Comparison of ENCODE assay signal across 11 cellular contexts in the genomic region with DNA sequence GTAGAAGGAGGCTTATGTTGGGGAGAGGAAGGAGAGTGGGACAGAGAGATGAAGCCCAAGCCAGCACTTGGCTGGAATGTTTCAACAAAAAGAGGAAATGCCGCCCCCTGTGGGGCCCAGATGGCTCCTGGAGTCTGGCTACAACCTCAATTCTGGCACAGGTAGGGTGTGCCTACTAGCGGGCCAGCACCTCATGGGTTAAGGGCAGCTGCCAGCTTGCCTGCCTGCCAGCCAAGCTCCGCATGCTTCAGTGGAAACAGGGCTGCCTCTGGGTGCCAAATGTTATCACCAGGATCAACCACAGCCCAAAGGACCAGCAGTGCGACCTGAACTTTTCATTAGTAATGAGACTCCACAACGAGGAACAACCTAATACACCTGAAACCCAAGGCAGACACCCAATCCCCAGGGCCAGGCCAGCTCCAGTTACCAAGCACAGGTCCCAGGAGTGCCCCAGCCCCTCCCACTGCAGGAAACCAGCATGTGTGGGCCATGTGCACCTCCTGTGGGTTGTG. TPM values are rescaled to one million over a fixed set of nuclear protein-coding genes. Genes with fewer than 3 reads are reported as not detected.
DNase-seq lines count a peak whose midpoint lies in the region; ATAC-seq, FAIRE-seq and TF ChIP-seq lines count a peak whose summit lies in the region.
"Had no signal": no experiment of that assay in that cellular context is flagged by ENCODE, and none has a peak within 500 bp of the region (broad histone marks: within the 10 kb centered on the region; RNA-seq: fewer than 3 reads in every experiment).

No MANE protein-coding gene starts in this region.

- intact Hi-C loops in HepG2 (cut with micrococcal nuclease; ENCODE audit: unreplicated experiment): no loop called here

- no TSS peak for BruUV-seq in HepG2 (replicated peaks; lab: Mats Ljungman, UMichigan)

- no peak for DNase-seq in DND-41
- peak; percentile 49 for DNase-seq in LNCaP clone FGC (ENCODE audit: low read depth)
- peak; percentile 24 for DNase-seq in astrocyte of the hippocampus (ENCODE audit: low read depth, low spot score)
- DNase-seq in HepG2 (ENCODE audit: low spot score): no peak
- no peak for DNase-seq in T-helper 9 cell
- no peak for DNase-seq in NCI-H748 (lab: John Stamatoyannopoulos, UW; ENCODE audit: unreplicated experiment)
- DNase-seq: activated naive CD8-positive, alpha-beta T cell treated with anti-CD3 and anti-CD28 coated beads, Interleukin-2, amount 10 ng/mL, durations not matched to agents 7 days and 5 days; naive B cell; NCI-H774 had no signal

- H3K4me3 ChIP-seq in DND-41 (ENCODE audit: low read depth in 1 of 2, low read length in 2 of 2): no peak overlapping the region
- no peak overlapping the region for H3K4me3 ChIP-seq in LNCaP clone FGC (ENCODE audit: low read depth, low read length)
- H3K4me3 ChIP-seq in HepG2 (replicated peaks in 1 of 3; ENCODE audit: insufficient read depth in 1 of 3, low read depth in 2 of 3, low read length in 3 of 3): no peak overlapping the region

- 0 out of 2 replicates have a peak, but pooled peaks have one; percentile 26 for TF ChIP-seq RAD21 in HepG2 (CRISPR knock-in tag; IDR thresholded peaks at IDR 0.05)

- no peaks in the 10 kb centered on the region for H3K79me2 ChIP-seq in DND-41 (ENCODE audit: insufficient read depth, low read length)
- no peaks in the 10 kb centered on the region for H3K79me2 ChIP-seq in HepG2 (ENCODE audit: insufficient read depth, low read length)

- WGBS in HepG2 (ENCODE audit: low lambda C conversion rate): 85% methylated on average over 3 of the region's 5 CpGs

- H3K27me3 ChIP-seq in DND-41 (ENCODE audit: insufficient read depth, low read length, poor library complexity): no peaks in the 10 kb centered on the region
- no peaks in the 10 kb centered on the region for H3K27me3 ChIP-seq in HepG2 (ENCODE audit: control insufficient read depth in 1 of 2, insufficient read depth in 2 of 2, low read length in 2 of 2)

- H2AFZ ChIP-seq in DND-41 (ENCODE audit: low read depth, low read length) (no peak overlapping the region), HepG2 (ENCODE audit: low read length) (no peak overlapping the region)

- H3K9ac ChIP-seq in DND-41 (ENCODE audit: low read depth, low read length) (no peak overlapping the region), HepG2 (ENCODE audit: insufficient read depth, low read depth, low read length) (no peak overlapping the region)

- ATAC-seq in DND-41 (ENCODE audit: insufficient read depth, low read depth) (peak; percentile 28; the same call in 1 of the 3 replicates), HepG2 (peak; percentile 79), HG02623 (IDR thresholded peaks at IDR 0.05; ENCODE audit: unreplicated experiment) (no peak), GM18861 (IDR thresholded peaks at IDR 0.05; ENCODE audit: unreplicated experiment) (no peak)

- peaks cover 11% of the 10 kb centered on the region for H3K36me3 ChIP-seq in DND-41 (ENCODE audit: insufficient read depth, low read length)
- H3K36me3 ChIP-seq in HepG2 (replicated peaks in 1 of 2; ENCODE audit: control insufficient read depth in 1 of 2, insufficient read depth in 2 of 2, low read length in 2 of 2): no peaks in the 10 kb centered on the region

- TF ChIP-seq CTCF in DND-41 (IDR thresholded peaks at IDR 0.05; ENCODE audit: borderline replicate concordance, extremely low read depth, low read length, poor library complexity, severe bottlenecking) (peak; percentile 21), LNCaP clone FGC (IDR thresholded peaks at IDR 0.05; ENCODE audit: control insufficient read depth, extremely low read depth, insufficient read depth) (no peak), HepG2 (CRISPR knock-in tag; IDR thresholded peaks at IDR 0.05) (peak; percentile 42)

- in situ Hi-C loops in HepG2 (cut with HindIII; ENCODE audit: extremely low pct_ligation_motif_present, low pct_unique_long_range_greater_than_20kb): no loop called here

- CTCF ChIA-PET in HepG2 (lab: Yijun Ruan, JAX; ENCODE audit: low intra/inter-chr PET ratio, low total read pairs): no interaction called here

- H4K20me1 ChIP-seq in DND-41 (ENCODE audit: insufficient read depth, low read length) (peaks cover 21% of the 10 kb centered on the region; the same call in 1 of the 2 replicates), HepG2 (ENCODE audit: insufficient read depth, low read length) (no peaks in the 10 kb centered on the region)

- POLR2A ChIA-PET in HepG2 (lab: Yijun Ruan, JAX): interaction anchor here (1.5 kb wide), 1 partner anchor 18 kb away, joined by 3 read pairs; the partner anchor contains the start of gene GPX2

- no peak for TF ChIP-seq POLR2A in HepG2 (IDR thresholded peaks at IDR 0.05; ENCODE audit: insufficient read depth in 1 of 2, low read depth in 2 of 2, low read length in 2 of 2)

- H3K4me2 ChIP-seq in DND-41 (ENCODE audit: insufficient read depth, low read length) (no peak overlapping the region), HepG2 (ENCODE audit: low read depth, low read length) (no peak overlapping the region)

- no peak overlapping the region for H3K27ac ChIP-seq in DND-41 (ENCODE audit: low read length)
- no peak overlapping the region for H3K27ac ChIP-seq in HepG2 (ENCODE audit: extremely low read length, insufficient read depth, low read length)

- H3K9me3 ChIP-seq in DND-41 (ENCODE audit: insufficient read depth, low read length, severe bottlenecking) (no peaks in the 10 kb centered on the region), HepG2 (ENCODE audit: low read length) (no peaks in the 10 kb centered on the region)

- no peak for FAIRE-seq in HepG2 (lab: Jason Lieb, UNC)

- H3K4me1 ChIP-seq in DND-41 (ENCODE audit: insufficient read depth, low read length) (no peaks in the 10 kb centered on the region), HepG2 (ENCODE audit: insufficient read depth, low read length) (peaks cover 7% of the 10 kb centered on the region)

- TF ChIP-seq EP300 in HepG2 (IDR thresholded peaks at IDR 0.05; ENCODE audit: low read depth in 2 of 2, low read length in 2 of 2) (no peak), HepG2 (CRISPR knock-in tag; IDR thresholded peaks at IDR 0.05; ENCODE audit: borderline replicate concordance) (no peak)

RNA-seq across cellular contexts. Expression of gene RAB15, which starts 11.3 kb away (rescaled TPM):
- 17.2 and 18.5 TPM in 2 replicates for total RNA-seq in HepG2 (2016; rRNA removed; fragmentation: Illumina TruSeq; extraction: Trizol)
- 10.0 and 10.2 TPM in 2 replicates for total RNA-seq in HepG2 (2016; cell fraction: cytosol; rRNA removed; fragmentation: Illumina TruSeq; extraction: Trizol; ENCODE audit: low read depth)
- 15.0 and 19.2 TPM in 2 replicates for total RNA-seq in HepG2 (2016; cell fraction: insoluble cytoplasmic fraction; rRNA removed; fragmentation: Illumina TruSeq; extraction: Trizol)
- total RNA-seq in HepG2 (2016; cell fraction: membrane; rRNA removed; fragmentation: Illumina TruSeq; extraction: Trizol): 28.0 and 32.7 TPM in 2 replicates
- 13.3 and 15.6 TPM in 2 replicates for total RNA-seq in HepG2 (2016; cell fraction: nucleus; rRNA removed; fragmentation: Illumina TruSeq; extraction: Trizol)
- 7.4 and 12.3 TPM in 2 replicates for polyA plus RNA-seq in HepG2 (2011; rRNA removed)
- polyA plus RNA-seq in HepG2 (2011; cell fraction: cytosol; rRNA removed): 6.2 and 7.5 TPM in 2 replicates
- 33.9 and 49.5 TPM in 2 replicates for polyA plus RNA-seq in HepG2 (2011; cell fraction: nucleus; rRNA removed)
- 3.6 and 9.1 TPM in 2 replicates for polyA plus RNA-seq in HepG2 (2012)
- 12.4 and 12.5 TPM in 2 replicates for polyA plus RNA-seq in HepG2 (2016; cell fraction: cytosol; fragmentation: Illumina TruSeq; extraction: Trizol; ENCODE audit: low read depth)
- 18.7 and 21.4 TPM in 2 replicates for polyA plus RNA-seq in HepG2 (2016; cell fraction: insoluble cytoplasmic fraction; fragmentation: Illumina TruSeq; extraction: Trizol; ENCODE audit: low read depth)
- polyA plus RNA-seq in HepG2 (2016; cell fraction: membrane; fragmentation: Illumina TruSeq; extraction: Trizol; ENCODE audit: low read depth): 29.3 and 32.2 TPM in 2 replicates
- polyA plus RNA-seq in HepG2 (2016; cell fraction: nucleus; fragmentation: Illumina TruSeq; extraction: Trizol; ENCODE audit: insufficient read depth, low read depth): 31.6 and 35.1 TPM in 2 replicates
- polyA minus RNA-seq in HepG2 (2011; rRNA and poly(A)+ RNA removed; ENCODE audit: low replicate concordance): 8.7 TPM in 1 of 2 replicates, not detected in the other
- polyA minus RNA-seq in HepG2 (2011; cell fraction: cytosol; rRNA and poly(A)+ RNA removed): 2.2 and 3.1 TPM in 2 replicates
- 4.0 and 8.6 TPM in 2 replicates for polyA minus RNA-seq in HepG2 (2011; cell fraction: nucleus; rRNA and poly(A)+ RNA removed)

RNA-seq across cellular contexts. Expression of gene GPX2, which starts 18.3 kb away (rescaled TPM):
- 674 and 839 TPM in 2 replicates for total RNA-seq in HepG2 (2016; rRNA removed; fragmentation: Illumina TruSeq; extraction: Trizol)
- 242 and 256 TPM in 2 replicates for total RNA-seq in HepG2 (2016; cell fraction: cytosol; rRNA removed; fragmentation: Illumina TruSeq; extraction: Trizol; ENCODE audit: low read depth)
- 663 and 874 TPM in 2 replicates for total RNA-seq in HepG2 (2016; cell fraction: insoluble cytoplasmic fraction; rRNA removed; fragmentation: Illumina TruSeq; extraction: Trizol)
- total RNA-seq in HepG2 (2016; cell fraction: membrane; rRNA removed; fragmentation: Illumina TruSeq; extraction: Trizol): 629 and 636 TPM in 2 replicates
- total RNA-seq in HepG2 (2016; cell fraction: nucleus; rRNA removed; fragmentation: Illumina TruSeq; extraction: Trizol): 227 and 238 TPM in 2 replicates
- 417 and 526 TPM in 2 replicates for polyA plus RNA-seq in HepG2 (2011; rRNA removed)
- 451 and 581 TPM in 2 replicates for polyA plus RNA-seq in HepG2 (2011; cell fraction: cytosol; rRNA removed)
- 112 and 118 TPM in 2 replicates for polyA plus RNA-seq in HepG2 (2011; cell fraction: nucleus; rRNA removed)
- 77.6 and 217 TPM in 2 replicates for polyA plus RNA-seq in HepG2 (2012)
- 401 and 422 TPM in 2 replicates for polyA plus RNA-seq in HepG2 (2016; cell fraction: cytosol; fragmentation: Illumina TruSeq; extraction: Trizol; ENCODE audit: low read depth)
- 1,459 and 1,539 TPM in 2 replicates for polyA plus RNA-seq in HepG2 (2016; cell fraction: insoluble cytoplasmic fraction; fragmentation: Illumina TruSeq; extraction: Trizol; ENCODE audit: low read depth)
- 928 and 1,086 TPM in 2 replicates for polyA plus RNA-seq in HepG2 (2016; cell fraction: membrane; fragmentation: Illumina TruSeq; extraction: Trizol; ENCODE audit: low read depth)
- 560 and 646 TPM in 2 replicates for polyA plus RNA-seq in HepG2 (2016; cell fraction: nucleus; fragmentation: Illumina TruSeq; extraction: Trizol; ENCODE audit: insufficient read depth, low read depth)
- 0.26 and 308 TPM in 2 replicates for polyA minus RNA-seq in HepG2 (2011; rRNA and poly(A)+ RNA removed; ENCODE audit: low replicate concordance)
- 48.7 and 61.2 TPM in 2 replicates for polyA minus RNA-seq in HepG2 (2011; cell fraction: cytosol; rRNA and poly(A)+ RNA removed)
- polyA minus RNA-seq in HepG2 (2011; cell fraction: nucleus; rRNA and poly(A)+ RNA removed): 37.3 and 43.0 TPM in 2 replicates
- total RNA-seq: activated naive CD8-positive, alpha-beta T cell treated with anti-CD3 and anti-CD28 coated beads, Interleukin-2, amount 10 ng/mL, durations not matched to agents 7 days and 5 days had no signal

RNA-seq across cellular contexts. Expression of gene FNTB, which starts 25.9 kb away (rescaled TPM):
- 28.5 and 35.1 TPM in 2 replicates for total RNA-seq in HepG2 (2016; rRNA removed; fragmentation: Illumina TruSeq; extraction: Trizol)
- total RNA-seq in HepG2 (2016; cell fraction: cytosol; rRNA removed; fragmentation: Illumina TruSeq; extraction: Trizol; ENCODE audit: low read depth): 4.9 and 5.9 TPM in 2 replicates
- 26.2 and 34.3 TPM in 2 replicates for total RNA-seq in HepG2 (2016; cell fraction: insoluble cytoplasmic fraction; rRNA removed; fragmentation: Illumina TruSeq; extraction: Trizol)
- 13.9 and 14.8 TPM in 2 replicates for total RNA-seq in HepG2 (2016; cell fraction: membrane; rRNA removed; fragmentation: Illumina TruSeq; extraction: Trizol)
- total RNA-seq in HepG2 (2016; cell fraction: nucleus; rRNA removed; fragmentation: Illumina TruSeq; extraction: Trizol): 23.0 and 24.4 TPM in 2 replicates
- 23.6 and 25.5 TPM in 2 replicates for polyA plus RNA-seq in HepG2 (2011; rRNA removed)
- 24.0 and 26.1 TPM in 2 replicates for polyA plus RNA-seq in HepG2 (2011; cell fraction: cytosol; rRNA removed)
- 23.4 and 27.7 TPM in 2 replicates for polyA plus RNA-seq in HepG2 (2011; cell fraction: nucleus; rRNA removed)
- polyA plus RNA-seq in HepG2 (2012): 13.7 TPM in 2 replicates
- polyA plus RNA-seq in HepG2 (2016; cell fraction: cytosol; fragmentation: Illumina TruSeq; extraction: Trizol; ENCODE audit: low read depth): 4.0 and 4.6 TPM in 2 replicates
- 33.7 and 37.5 TPM in 2 replicates for polyA plus RNA-seq in HepG2 (2016; cell fraction: insoluble cytoplasmic fraction; fragmentation: Illumina TruSeq; extraction: Trizol; ENCODE audit: low read depth)
- 7.5 and 8.8 TPM in 2 replicates for polyA plus RNA-seq in HepG2 (2016; cell fraction: membrane; fragmentation: Illumina TruSeq; extraction: Trizol; ENCODE audit: low read depth)
- polyA plus RNA-seq in HepG2 (2016; cell fraction: nucleus; fragmentation: Illumina TruSeq; extraction: Trizol; ENCODE audit: insufficient read depth, low read depth): 23.4 and 28.9 TPM in 2 replicates
- 79.0 and 79.6 TPM in 2 replicates for polyA minus RNA-seq in HepG2 (2011; rRNA and poly(A)+ RNA removed; ENCODE audit: low replicate concordance)
- polyA minus RNA-seq in HepG2 (2011; cell fraction: cytosol; rRNA and poly(A)+ RNA removed): 23.7 and 24.0 TPM in 2 replicates
- polyA minus RNA-seq in HepG2 (2011; cell fraction: nucleus; rRNA and poly(A)+ RNA removed): 29.1 and 37.9 TPM in 2 replicates

RNA-seq across cellular contexts. Expression of gene CHURC1, which starts 46.6 kb away (rescaled TPM):
- 72.1 and 74.4 TPM in 2 replicates for total RNA-seq in HepG2 (2016; rRNA removed; fragmentation: Illumina TruSeq; extraction: Trizol)
- 16.5 and 18.5 TPM in 2 replicates for total RNA-seq in HepG2 (2016; cell fraction: cytosol; rRNA removed; fragmentation: Illumina TruSeq; extraction: Trizol; ENCODE audit: low read depth)
- total RNA-seq in HepG2 (2016; cell fraction: insoluble cytoplasmic fraction; rRNA removed; fragmentation: Illumina TruSeq; extraction: Trizol): 75.0 and 76.5 TPM in 2 replicates
- 23.3 and 30.6 TPM in 2 replicates for total RNA-seq in HepG2 (2016; cell fraction: membrane; rRNA removed; fragmentation: Illumina TruSeq; extraction: Trizol)
- total RNA-seq in HepG2 (2016; cell fraction: nucleus; rRNA removed; fragmentation: Illumina TruSeq; extraction: Trizol): 35.7 and 40.9 TPM in 2 replicates
- 35.8 and 41.1 TPM in 2 replicates for polyA plus RNA-seq in HepG2 (2011; rRNA removed)
- polyA plus RNA-seq in HepG2 (2011; cell fraction: cytosol; rRNA removed): 27.6 and 35.9 TPM in 2 replicates
- polyA plus RNA-seq in HepG2 (2011; cell fraction: nucleus; rRNA removed): 20.8 and 25.4 TPM in 2 replicates
- 23.0 and 52.4 TPM in 2 replicates for polyA plus RNA-seq in HepG2 (2012)
- 22.9 and 25.5 TPM in 2 replicates for polyA plus RNA-seq in HepG2 (2016; cell fraction: cytosol; fragmentation: Illumina TruSeq; extraction: Trizol; ENCODE audit: low read depth)
- 67.0 and 70.3 TPM in 2 replicates for polyA plus RNA-seq in HepG2 (2016; cell fraction: insoluble cytoplasmic fraction; fragmentation: Illumina TruSeq; extraction: Trizol; ENCODE audit: low read depth)
- polyA plus RNA-seq in HepG2 (2016; cell fraction: membrane; fragmentation: Illumina TruSeq; extraction: Trizol; ENCODE audit: low read depth): 24.8 and 25.8 TPM in 2 replicates
- 44.4 and 74.3 TPM in 2 replicates for polyA plus RNA-seq in HepG2 (2016; cell fraction: nucleus; fragmentation: Illumina TruSeq; extraction: Trizol; ENCODE audit: insufficient read depth, low read depth)
- polyA minus RNA-seq in HepG2 (2011; rRNA and poly(A)+ RNA removed; ENCODE audit: low replicate concordance): 6.9 and 33.8 TPM in 2 replicates
- 9.8 and 13.8 TPM in 2 replicates for polyA minus RNA-seq in HepG2 (2011; cell fraction: cytosol; rRNA and poly(A)+ RNA removed)
- 40.3 and 42.6 TPM in 2 replicates for polyA minus RNA-seq in HepG2 (2011; cell fraction: nucleus; rRNA and poly(A)+ RNA removed)

Comparison
In these comparisons a context has a peak if more than half of its experiments do, and no peak if none do; other contexts are left out.
1. ATAC-seq: peak in DND-41 (single experiment) and HepG2 (single experiment); none in HG02623 (single experiment) and GM18861 (single experiment).
2. DNase-seq: peak in LNCaP clone FGC (single experiment) and astrocyte of the hippocampus (single experiment); none in DND-41 (single experiment), HepG2 (single experiment), T-helper 9 cell (single experiment) and NCI-H748 (single experiment).